In genomic region chr11:47259178-47259977, GRCh38 we compare ENCODE assay signal across 7 cellular contexts. TPM values are rescaled to one million over a fixed set of nuclear protein-coding genes. Genes with fewer than 3 reads are reported as not detected.
DNase-seq lines count a peak whose midpoint lies in the region; FAIRE-seq and TF ChIP-seq lines count a peak whose summit lies in the region.
"Had no signal": no experiment of that assay in that cellular context is flagged by ENCODE, and none has a peak within 500 bp of the region (broad histone marks: within the 10 kb centered on the region; RNA-seq: fewer than 3 reads in every experiment).

No MANE protein-coding gene starts in this region.

- no peaks in the 10 kb centered on the region for H3K36me3 Mint-ChIP-seq in brain
- no peaks in the 10 kb centered on the region for H3K36me3 Mint-ChIP-seq in neural crest cell (ENCODE audit: low read depth)

- H3K9me3 Mint-ChIP-seq in brain, result no peaks in the 10 kb centered on the region
- H3K9me3 Mint-ChIP-seq in neural crest cell, result no peaks in the 10 kb centered on the region

- peak; percentile 52 to 68 for TF ChIP-seq CTCF in brain (conservative IDR thresholded peaks at IDR 0.05)
- TF ChIP-seq CTCF in neural crest cell (conservative IDR thresholded peaks at IDR 0.05), result peak; percentile 69

- H3K4me3 Mint-ChIP-seq in brain (peak overlapping the region in 3 of 5 experiments; percentile 24 to 82 (median 40)), neural crest cell (peak overlapping the region; percentile 69)

- H3K4me1 Mint-ChIP-seq in brain (peaks cover 33% of the 10 kb centered on the region), neural crest cell (peaks cover 32% of the 10 kb centered on the region)

- H3K27ac Mint-ChIP-seq in brain, result peak overlapping the region in 4 of 5 experiments; percentile 28 to 89 (median 68)
- no peak overlapping the region for H3K27ac Mint-ChIP-seq in neural crest cell (ENCODE audit: unreplicated experiment)

- no peaks in the 10 kb centered on the region for H3K27me3 Mint-ChIP-seq in brain
- no peaks in the 10 kb centered on the region for H3K27me3 Mint-ChIP-seq in neural crest cell (ENCODE audit: low read depth)

- peak; percentile 25 for DNase-seq in NCI-H1694 treated with DMSO at 0.1 percent for 48 hours (lab: John Stamatoyannopoulos, UW)
- DNase-seq in neural crest cell (ENCODE audit: low read depth, low spot score), result peak; percentile 35
- DNase-seq in T-helper 9 cell, result no peak
- DNase-seq in SKM-1 treated with dmso at 0.1 percent for 144 hours (lab: John Stamatoyannopoulos, UW; ENCODE audit: unreplicated experiment), result no peak

- peak; percentile 19 for FAIRE-seq in G401.6 (lab: Jason Lieb, UNC)
- FAIRE-seq: TTC549 had no signal

RNA-seq across cellular contexts. Expression of gene NR1H3, which starts 1.6 kb away (rescaled TPM):
- polyA plus RNA-seq in brain (ENCODE audit: insufficient read depth, low read depth, low replicate concordance), result 14.3 TPM
- 15.2 and 19.1 TPM in 2 replicates for total RNA-seq in neural crest cell

RNA-seq across cellular contexts. Expression of gene MADD, which starts 10.6 kb away (rescaled TPM):
- polyA plus RNA-seq in brain (ENCODE audit: insufficient read depth, low read depth, low replicate concordance), result 58.9 TPM
- 56.2 and 59.2 TPM in 2 replicates for total RNA-seq in neural crest cell

RNA-seq across cellular contexts. Expression of gene ACP2, which starts 10.8 kb away (rescaled TPM):
- 25.9 TPM for polyA plus RNA-seq in brain (ENCODE audit: insufficient read depth, low read depth, low replicate concordance)
- total RNA-seq in neural crest cell, result 41.0 and 41.7 TPM in 2 replicates

RNA-seq across cellular contexts. Expression of gene DDB2, which starts 44.6 kb away (rescaled TPM):
- 16.2 TPM for polyA plus RNA-seq in brain (ENCODE audit: insufficient read depth, low read depth, low replicate concordance)
- total RNA-seq in neural crest cell, result 32.2 and 33.9 TPM in 2 replicates

Comparison
In these comparisons a context has a peak if more than half of its experiments do, and no peak if none do; other contexts are left out.
1. DNase-seq: peak in NCI-H1694 treated with DMSO at 0.1 percent for 48 hours (single experiment) and neural crest cell (single experiment); none in T-helper 9 cell (single experiment) and SKM-1 treated with dmso at 0.1 percent for 144 hours (single experiment).